8 cellular contexts compared by ENCODE assay signal in the genomic region with DNA sequence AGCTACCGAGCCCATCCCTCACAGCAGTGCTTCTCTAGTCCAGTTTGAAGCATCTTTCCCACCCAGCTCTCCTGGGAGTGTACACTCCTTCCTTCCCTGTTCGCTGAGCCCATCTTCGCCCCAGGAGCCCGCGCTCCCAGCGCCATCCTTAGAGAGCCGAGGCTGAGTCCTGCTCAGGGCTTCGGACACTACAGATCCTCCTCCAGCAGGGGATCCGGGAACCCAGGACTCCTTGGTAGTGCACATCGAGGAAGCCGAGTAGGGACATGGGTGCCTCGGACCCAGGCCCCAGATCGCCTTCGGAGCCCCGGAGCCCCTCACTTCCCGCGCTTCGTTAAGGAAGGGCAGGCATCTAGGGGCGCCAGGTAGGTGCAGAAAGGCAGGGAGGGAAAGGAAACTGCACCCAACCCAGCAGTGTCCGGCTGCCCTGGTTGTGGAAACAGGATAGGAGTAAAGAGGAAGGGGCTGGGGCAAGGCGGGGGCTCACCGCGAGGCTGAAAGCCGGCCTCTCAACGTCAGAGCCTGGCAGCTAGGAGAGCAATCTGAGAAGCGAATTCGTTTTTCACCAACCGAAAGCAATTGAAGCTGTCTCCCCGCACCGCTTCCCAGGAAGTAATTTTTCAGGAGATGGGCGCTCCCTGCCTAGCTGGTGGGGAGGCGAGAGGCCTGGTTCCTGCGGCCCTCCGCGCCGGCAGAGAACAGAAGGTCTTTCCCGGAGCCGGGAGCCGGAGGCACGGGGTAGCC. TPM values are rescaled to one million over a fixed set of nuclear protein-coding genes. Genes with fewer than 3 reads are reported as not detected.
A peak's percentile ranks its signal among the peaks of the same experiment; 100 is the strongest.
DNase-seq lines count a peak whose midpoint lies in the region; ATAC-seq and TF ChIP-seq lines count a peak whose summit lies in the region.

No MANE protein-coding gene starts in this region.

- peaks cover 100% of the 10 kb centered on the region for H3K27me3 ChIP-seq in smooth muscle cell (ENCODE audit: low read depth)
- H3K27me3 ChIP-seq in Karpas-422 (ENCODE audit: low read length): no peaks in the 10 kb centered on the region

- peak overlapping the region; percentile 71 for H3K4me3 Mint-ChIP-seq in activated T-cell treated with anti-CD3 and anti-CD28 coated beads, Interleukin-2, amount 50 U/mL, for 24 hours
- peak overlapping the region; percentile 61 for H3K4me3 Mint-ChIP-seq in WTC11

- intact Hi-C loops in left ventricle myocardium superior (cut with micrococcal nuclease): no loop called here

- no peaks in the 10 kb centered on the region for H3K9me3 Mint-ChIP-seq in activated T-cell treated with anti-CD3 and anti-CD28 coated beads, Interleukin-2, amount 50 U/mL, for 24 hours
- no peaks in the 10 kb centered on the region for H3K9me3 Mint-ChIP-seq in WTC11

- ATAC-seq in WTC11: peak; percentile 9; the same call in 1 of the 2 replicates
- ATAC-seq in left ventricle myocardium superior: peak; percentile 34

- no peak overlapping the region for H3K27ac Mint-ChIP-seq in activated T-cell treated with anti-CD3 and anti-CD28 coated beads, Interleukin-2, amount 50 U/mL, for 24 hours
- H3K27ac Mint-ChIP-seq in WTC11: no peak overlapping the region

- peaks cover 41% of the 10 kb centered on the region for H3K4me1 Mint-ChIP-seq in activated T-cell treated with anti-CD3 and anti-CD28 coated beads, Interleukin-2, amount 50 U/mL, for 24 hours (ENCODE audit: low read depth)
- peaks cover 46% of the 10 kb centered on the region for H3K4me1 Mint-ChIP-seq in WTC11

- peaks cover 89% of the 10 kb centered on the region for H3K27me3 Mint-ChIP-seq in activated T-cell treated with anti-CD3 and anti-CD28 coated beads, Interleukin-2, amount 50 U/mL, for 24 hours
- peaks cover 99% of the 10 kb centered on the region for H3K27me3 Mint-ChIP-seq in WTC11 (ENCODE audit: low read depth)

- 5% methylated on average over 39 of the region's 40 CpGs for WGBS in smooth muscle cell (ENCODE audit: low lambda C conversion rate)

- H3K9me2 ChIP-seq in Karpas-422 (replicated peaks; ENCODE audit: insufficient read depth, low read length): no peaks in the 10 kb centered on the region

- H3K36me3 ChIP-seq in smooth muscle cell (ENCODE audit: low read depth) (no peaks in the 10 kb centered on the region), Karpas-422 (ENCODE audit: insufficient read depth, low read length) (no peaks in the 10 kb centered on the region)

- H4K20me1 ChIP-seq in smooth muscle cell (ENCODE audit: low read depth) (no peaks in the 10 kb centered on the region), Karpas-422 (ENCODE audit: insufficient read depth, low read depth, low read length) (no peaks in the 10 kb centered on the region)

- H3K4me2 ChIP-seq in smooth muscle cell: peak overlapping the region; percentile 90
- no peak overlapping the region for H3K4me2 ChIP-seq in Karpas-422 (ENCODE audit: low read depth, low read length, poor library complexity, severe bottlenecking)

- H3K4me1 ChIP-seq in smooth muscle cell (ENCODE audit: low read depth): peaks cover 18% of the 10 kb centered on the region
- no peaks in the 10 kb centered on the region for H3K4me1 ChIP-seq in Karpas-422 (ENCODE audit: low read length)

- H3K27ac ChIP-seq in smooth muscle cell (ENCODE audit: low read depth): no peak overlapping the region
- no peak overlapping the region for H3K27ac ChIP-seq in Karpas-422 (ENCODE audit: low read length)

- POLR2A ChIA-PET in WTC11 (lab: Charles Lee): no interaction called here

- no peaks in the 10 kb centered on the region for H3F3A ChIP-seq in smooth muscle cell (ENCODE audit: low read depth)

- peak overlapping the region; percentile 79 for H2AFZ ChIP-seq in smooth muscle cell (ENCODE audit: low read depth)
- H2AFZ ChIP-seq in Karpas-422 (ENCODE audit: low read length): no peak overlapping the region

- H3K9me3 ChIP-seq in smooth muscle cell (replicated peaks; ENCODE audit: low read depth) (no peaks in the 10 kb centered on the region), Karpas-422 (ENCODE audit: low read length) (no peaks in the 10 kb centered on the region)

- peak; percentile 42 for DNase-seq in activated T-cell treated with anti-CD3 and anti-CD28 coated beads, Interleukin-2, amount 50 U/mL, for 24 hours
- DNase-seq in activated T-cell treated with anti-CD3 and anti-CD28 coated beads, Interleukin-2, amount 50 U/mL, for 1 hour: no peak
- DNase-seq in WTC11 (ENCODE audit: low spot score) (peak; percentile 46), left ventricle myocardium superior (no peak), smooth muscle cell (lab: John Stamatoyannopoulos, UW; ENCODE audit: unreplicated experiment) (no peak), SKM-1 treated with dmso at 0.1 percent for 144 hours (lab: John Stamatoyannopoulos, UW; ENCODE audit: unreplicated experiment) (no peak), Karpas-422 (no peak), activated gamma-delta T cell treated with Interleukin-2 at 50 U/mL for 16 hours (no peak)

- H3K79me2 ChIP-seq in smooth muscle cell (ENCODE audit: low read depth) (no peaks in the 10 kb centered on the region), Karpas-422 (ENCODE audit: low read length) (no peaks in the 10 kb centered on the region)

- TF ChIP-seq CTCF in WTC11 (IDR thresholded peaks at IDR 0.05): no peak
- TF ChIP-seq CTCF in smooth muscle cell (IDR thresholded peaks at IDR 0.05; ENCODE audit: borderline replicate concordance, insufficient read depth, poor library complexity, severe bottlenecking): no peak

- H3K9ac ChIP-seq in smooth muscle cell (ENCODE audit: low read depth) (no peak overlapping the region), Karpas-422 (ENCODE audit: low read length) (no peak overlapping the region)

- H3K36me3 Mint-ChIP-seq in activated T-cell treated with anti-CD3 and anti-CD28 coated beads, Interleukin-2, amount 50 U/mL, for 24 hours (ENCODE audit: low read depth): no peaks in the 10 kb centered on the region
- peaks cover 3% of the 10 kb centered on the region; the same call in 1 of the 2 replicates for H3K36me3 Mint-ChIP-seq in WTC11

- H3K4me3 ChIP-seq in smooth muscle cell (peak overlapping the region; percentile 50), Karpas-422 (ENCODE audit: low read length) (no peak overlapping the region)

- CTCF ChIA-PET in WTC11 (lab: Charles Lee): interaction anchor here (0.7 to 4.3 kb wide), 7 partner anchors 33 to 94 kb away, joined by 3 to 35 read pairs (median 7); no protein-coding TSS in a partner anchor

TF ChIP-seq in WTC11, 78 proteins besides CTCF, POLR2A, EP300 and RAD21 (continues in another document):
- TF ChIP-seq RELA (CRISPR knock-in tag; IDR thresholded peaks at IDR 0.05; ENCODE audit: borderline replicate concordance) (no peak), ZNF423 (CRISPR knock-in tag; IDR thresholded peaks at IDR 0.05) (no peak), HMGA2 (CRISPR knock-in tag; IDR thresholded peaks at IDR 0.05) (no peak), CREB1 (CRISPR knock-in tag; IDR thresholded peaks at IDR 0.05) (no peak), TEAD1 (CRISPR knock-in tag; IDR thresholded peaks at IDR 0.05) (no peak), CBFB (CRISPR knock-in tag; IDR thresholded peaks at IDR 0.05; ENCODE audit: low read depth) (no peak)
- TF ChIP-seq, protein P1, sequence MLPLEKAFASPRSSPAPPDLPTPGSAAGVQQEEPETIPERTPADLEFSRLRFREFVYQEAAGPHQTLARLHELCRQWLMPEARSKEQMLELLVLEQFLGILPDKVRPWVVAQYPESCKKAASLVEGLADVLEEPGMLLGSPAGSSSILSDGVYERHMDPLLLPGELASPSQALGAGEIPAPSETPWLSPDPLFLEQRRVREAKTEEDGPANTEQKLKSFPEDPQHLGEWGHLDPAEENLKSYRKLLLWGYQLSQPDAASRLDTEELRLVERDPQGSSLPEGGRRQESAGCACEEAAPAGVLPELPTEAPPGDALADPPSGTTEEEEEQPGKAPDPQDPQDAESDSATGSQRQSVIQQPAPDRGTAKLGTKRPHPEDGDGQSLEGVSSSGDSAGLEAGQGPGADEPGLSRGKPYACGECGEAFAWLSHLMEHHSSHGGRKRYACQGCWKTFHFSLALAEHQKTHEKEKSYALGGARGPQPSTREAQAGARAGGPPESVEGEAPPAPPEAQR (CRISPR knock-in tag; IDR thresholded peaks at IDR 0.05): no peak
- TF ChIP-seq, protein P2, sequence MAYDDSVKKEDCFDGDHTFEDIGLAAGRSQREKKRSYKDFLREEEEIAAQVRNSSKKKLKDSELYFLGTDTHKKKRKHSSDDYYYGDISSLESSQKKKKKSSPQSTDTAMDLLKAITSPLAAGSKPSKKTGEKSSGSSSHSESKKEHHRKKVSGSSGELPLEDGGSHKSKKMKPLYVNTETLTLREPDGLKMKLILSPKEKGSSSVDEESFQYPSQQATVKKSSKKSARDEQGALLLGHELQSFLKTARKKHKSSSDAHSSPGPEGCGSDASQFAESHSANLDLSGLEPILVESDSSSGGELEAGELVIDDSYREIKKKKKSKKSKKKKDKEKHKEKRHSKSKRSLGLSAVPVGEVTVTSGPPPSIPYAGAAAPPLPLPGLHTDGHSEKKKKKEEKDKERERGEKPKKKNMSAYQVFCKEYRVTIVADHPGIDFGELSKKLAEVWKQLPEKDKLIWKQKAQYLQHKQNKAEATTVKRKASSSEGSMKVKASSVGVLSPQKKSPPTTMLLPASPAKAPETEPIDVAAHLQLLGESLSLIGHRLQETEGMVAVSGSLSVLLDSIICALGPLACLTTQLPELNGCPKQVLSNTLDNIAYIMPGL (CRISPR knock-in tag; IDR thresholded peaks at IDR 0.05): no peak

RNA-seq across cellular contexts. Expression of a gene that starts 1.0 kb away (rescaled TPM):
- not detected in 3 replicates for total RNA-seq in WTC11 (2021)
- not detected for total RNA-seq in left ventricle myocardium superior
- total RNA-seq in smooth muscle cell: not detected in 2 replicates
- not detected in 2 replicates for polyA plus RNA-seq in smooth muscle cell
- total RNA-seq in Karpas-422 (2014; rRNA removed; shearing (Covaris generic); ENCODE audit: low replicate concordance): not detected in 2 replicates

RNA-seq across cellular contexts. Expression of a gene that starts 48.3 kb away (rescaled TPM):
- 0.09 to 0.44 TPM (median 0.11 TPM) in 3 replicates for total RNA-seq in WTC11 (2021)
- total RNA-seq in left ventricle myocardium superior: not detected
- 0.04 and 0.18 TPM in 2 replicates for total RNA-seq in smooth muscle cell
- polyA plus RNA-seq in smooth muscle cell: 0.31 and 0.45 TPM in 2 replicates
- total RNA-seq in Karpas-422 (2014; rRNA removed; shearing (Covaris generic); ENCODE audit: low replicate concordance): not detected in 2 replicates

Comparison
In these comparisons a context has a peak if more than half of its experiments do, and no peak if none do; other contexts are left out.
1. DNase-seq: peak in activated T-cell treated with anti-CD3 and anti-CD28 coated beads, Interleukin-2, amount 50 U/mL, for 24 hours (single experiment) and WTC11 (single experiment); none in activated T-cell treated with anti-CD3 and anti-CD28 coated beads, Interleukin-2, amount 50 U/mL, for 1 hour (single experiment), left ventricle myocardium superior (single experiment), smooth muscle cell (single experiment), SKM-1 treated with dmso at 0.1 percent for 144 hours (single experiment), Karpas-422 (single experiment) and activated gamma-delta T cell treated with Interleukin-2 at 50 U/mL for 16 hours (single experiment).